Comparison of ENCODE assay signal across 8 cellular contexts in the genomic region with DNA sequence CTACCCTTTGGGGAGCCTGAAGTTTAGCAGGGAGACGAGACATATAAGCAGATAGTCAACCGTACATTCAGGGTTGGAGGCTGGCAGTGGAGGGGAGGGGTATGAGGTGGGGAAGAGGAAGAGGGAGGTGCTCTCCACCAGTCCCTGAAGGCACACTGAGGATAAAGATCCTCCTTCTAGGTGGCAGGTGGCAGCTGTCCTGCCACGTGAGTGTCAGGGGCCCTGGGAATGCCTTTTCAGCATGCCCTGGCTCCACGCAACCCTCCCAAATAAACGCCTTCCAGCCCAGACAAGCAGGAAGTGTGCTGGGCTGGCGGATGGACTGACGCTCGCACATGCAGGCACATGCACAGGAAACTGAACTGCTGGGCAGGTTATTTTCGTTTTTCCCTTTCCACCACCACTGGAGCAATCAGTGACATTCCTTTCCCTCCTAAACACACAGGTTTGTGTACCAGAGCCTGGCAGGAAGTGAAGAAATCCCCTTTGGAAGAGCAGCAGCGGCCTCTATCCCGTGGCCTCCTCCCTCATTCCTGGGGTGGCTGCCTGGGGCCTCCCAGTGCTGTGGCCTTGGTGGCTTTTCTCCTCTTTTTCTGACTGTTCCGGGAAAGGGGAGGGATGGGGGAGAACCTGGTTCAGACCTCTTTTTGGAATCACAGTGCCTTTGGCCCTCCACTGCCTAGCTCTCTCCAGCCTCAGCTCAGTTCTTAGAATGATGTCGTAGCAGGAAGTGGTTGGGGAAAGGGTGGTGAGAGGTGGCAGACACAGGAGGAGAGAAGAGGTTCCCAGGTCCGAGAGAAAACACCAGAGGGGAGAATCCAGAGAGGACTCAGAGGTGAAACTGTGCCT.
DNase-seq lines count a peak whose midpoint lies in the region; ATAC-seq and TF ChIP-seq lines count a peak whose summit lies in the region.

No MANE protein-coding gene starts in this region.

- BruUV-seq in mammary epithelial cell (replicated peaks; lab: Mats Ljungman, UMichigan), result TSS peak; percentile 87

- H3K9me3 ChIP-seq in mammary epithelial cell (replicated peaks; ENCODE audit: insufficient read depth, low read length) (no peaks in the 10 kb centered on the region), mucosa of descending colon (no peaks in the 10 kb centered on the region), tibial artery (no peaks in the 10 kb centered on the region)

- CTCF ChIA-PET in mammary epithelial cell (lab: Charles Lee; ENCODE audit: low non-redundant PET), result no interaction called here

- peak overlapping the region; percentile 38 for H3K9ac ChIP-seq in mammary epithelial cell (ENCODE audit: insufficient read depth, low read length)

- no peaks in the 10 kb centered on the region for H3K79me2 ChIP-seq in mammary epithelial cell (ENCODE audit: insufficient read depth, low read length)

- DNase-seq in COLO829 (ENCODE audit: low spot score) (peak; percentile 50), SW480 (ENCODE audit: low spot score) (peak; percentile 58), mammary epithelial cell (peak; percentile 93), mucosa of descending colon (peak in 2 of 3 donors; percentile 40 to 56), tibial artery (peak; percentile 62 to 77), inferior parietal cortex (ENCODE audit: extremely low spot score) (no peak)

- H3K4me2 ChIP-seq in mammary epithelial cell (ENCODE audit: insufficient read depth, low read depth, low read length), result peak overlapping the region; percentile 17

- H3K36me3 ChIP-seq in mammary epithelial cell (ENCODE audit: insufficient read depth, low read length) (no peaks in the 10 kb centered on the region), mucosa of descending colon (ENCODE audit: low read depth) (no peaks in the 10 kb centered on the region), tibial artery (no peaks in the 10 kb centered on the region)

- peak; percentile 77 for ATAC-seq in mucosa of descending colon
- no peak for ATAC-seq in GM21576 (IDR thresholded peaks at IDR 0.05; ENCODE audit: unreplicated experiment)
- no peak for ATAC-seq in HG03196 (IDR thresholded peaks at IDR 0.05; ENCODE audit: unreplicated experiment)

- intact Hi-C loops in mammary epithelial cell (cut with micrococcal nuclease), result loop anchor here (1.0 kb wide), 1 partner anchor 115 kb away; no protein-coding TSS in a partner anchor
- intact Hi-C loops in mucosa of descending colon (cut with DNase I, micrococcal nuclease), result no loop called here
- intact Hi-C loops in tibial artery (cut with DNase I; ENCODE audit: low total_unique reads), result no loop called here

- H3K4me3 ChIP-seq in mammary epithelial cell (replicated peaks in 1 of 3; ENCODE audit: insufficient read depth in 1 of 3, low read depth in 2 of 3, low read length in 3 of 3), result no peak overlapping the region
- no peak overlapping the region for H3K4me3 ChIP-seq in mucosa of descending colon
- no peak overlapping the region for H3K4me3 ChIP-seq in tibial artery

- H3K27ac ChIP-seq in mammary epithelial cell (ENCODE audit: insufficient read depth, low read depth, low read length) (peak overlapping the region; percentile 87), tibial artery (peak overlapping the region; percentile 10 to 52)

- no peaks in the 10 kb centered on the region for H4K20me1 ChIP-seq in mammary epithelial cell (ENCODE audit: insufficient read depth, low read length)

- dilution Hi-C loops in mammary epithelial cell (cut with HindIII; ENCODE audit: low sequenced_read_pairs), result no loop called here

- TF ChIP-seq CTCF in mammary epithelial cell (conservative IDR thresholded peaks at IDR 0.05 in 1 of 2, IDR thresholded peaks at IDR 0.05 in 1 of 2; ENCODE audit: extremely low read depth in 1 of 2, insufficient read depth in 1 of 2, low read depth in 1 of 2, low read length in 2 of 2) (peak in 1 of 2 donors; percentile 7), mucosa of descending colon (IDR thresholded peaks at IDR 0.05) (no peak), tibial artery (IDR thresholded peaks at IDR 0.05) (no peak)

- in situ Hi-C loops in mammary epithelial cell (cut with MboI; ENCODE audit: low sequenced_read_pairs in 2 of 2), result no loop called here

- peak overlapping the region; percentile 89 for H2AFZ ChIP-seq in mammary epithelial cell (ENCODE audit: low read depth, low read length)

- 2% methylated on average over 13 of the region's 14 CpGs for WGBS in mammary epithelial cell (ENCODE audit: low coverage, missing lambda C conversion rate)

- H3K4me1 ChIP-seq in mammary epithelial cell (ENCODE audit: insufficient read depth, low read length), result peaks cover 14% of the 10 kb centered on the region
- no peaks in the 10 kb centered on the region for H3K4me1 ChIP-seq in mucosa of descending colon (ENCODE audit: low read depth)
- no peaks in the 10 kb centered on the region for H3K4me1 ChIP-seq in tibial artery

- H3K27me3 ChIP-seq in mammary epithelial cell (ENCODE audit: insufficient read depth, low read length) (no peaks in the 10 kb centered on the region), tibial artery (no peaks in the 10 kb centered on the region)
